8 cellular contexts compared by ENCODE assay signal in the genomic region with DNA sequence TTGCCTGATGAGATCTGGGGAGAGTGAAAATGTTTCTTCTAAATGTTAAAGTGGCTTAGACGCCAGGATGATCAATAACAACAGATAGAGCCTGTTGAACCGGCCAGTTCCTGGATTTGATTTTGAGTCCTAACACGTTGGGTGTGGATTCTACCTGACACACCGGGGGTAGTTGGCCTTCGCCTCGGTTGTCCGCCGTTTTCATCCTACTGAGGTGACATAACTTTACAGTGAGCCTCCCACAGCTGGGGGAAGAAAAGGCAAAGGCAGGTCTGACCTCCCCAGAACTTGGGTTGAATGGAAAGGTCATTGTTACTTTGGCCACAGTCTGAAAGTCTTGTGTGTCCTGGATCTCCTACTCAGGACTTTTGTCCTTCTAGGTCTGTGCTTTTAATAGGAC. TPM values are rescaled to one million over a fixed set of nuclear protein-coding genes. Genes with fewer than 3 reads are reported as not detected.
A peak's percentile ranks its signal among the peaks of the same experiment; 100 is the strongest.
DNase-seq lines count a peak whose midpoint lies in the region; ATAC-seq and TF ChIP-seq lines count a peak whose summit lies in the region.

No MANE protein-coding gene starts in this region.

- no peaks in the 10 kb centered on the region for H3K9me2 ChIP-seq in MM.1S (replicated peaks; ENCODE audit: insufficient read depth, low read length)
- no peaks in the 10 kb centered on the region for H3K9me2 ChIP-seq in neural cell (ENCODE audit: insufficient read depth, low read length)

- ATAC-seq in GM18909 (IDR thresholded peaks at IDR 0.05; ENCODE audit: poor library complexity, unreplicated experiment) (no peak), HG02885 (IDR thresholded peaks at IDR 0.05; ENCODE audit: poor library complexity, unreplicated experiment) (no peak), HG02970 (IDR thresholded peaks at IDR 0.05; ENCODE audit: low FRiP score, unreplicated experiment) (no peak)

- in situ Hi-C loops in GM13976 (cut with MboI; ENCODE audit: low sequenced_read_pairs, unreplicated experiment): no loop called here

- H3K4me3 ChIP-seq in BLaER1 (peak overlapping the region; percentile 90), MM.1S (ENCODE audit: low read length) (peak overlapping the region; percentile 97), neural cell (ENCODE audit: low read length) (peak overlapping the region; percentile 99)
- peak overlapping the region; percentile 90 for H3K4me3 ChIP-seq in effector memory CD4-positive, alpha-beta T cell (ENCODE audit: insufficient read depth, low read depth, low read length, poor library complexity, severe bottlenecking)

- H3F3A ChIP-seq in MM.1S (ENCODE audit: insufficient read depth, low read length): peaks cover 9% of the 10 kb centered on the region; the same call in 1 of the 2 replicates
- H3F3A ChIP-seq in neural cell (ENCODE audit: insufficient read depth, low read length, poor library complexity, severe bottlenecking): no peaks in the 10 kb centered on the region

- H3K27ac ChIP-seq in BLaER1: peak overlapping the region; percentile 88; the same call in 1 of the 2 replicates
- H3K27ac ChIP-seq in MM.1S (ENCODE audit: low read length): no peak overlapping the region
- H3K27ac ChIP-seq in effector memory CD4-positive, alpha-beta T cell (ENCODE audit: insufficient read depth, low read length, poor library complexity, severe bottlenecking): no peak overlapping the region
- peak overlapping the region; percentile 81 for H3K27ac ChIP-seq in neural cell (ENCODE audit: low read length)

- H3K79me2 ChIP-seq in MM.1S (ENCODE audit: low read length): peaks cover 22% of the 10 kb centered on the region
- peaks cover 28% of the 10 kb centered on the region for H3K79me2 ChIP-seq in neural cell (replicated peaks; ENCODE audit: insufficient read depth, low read length)

- TF ChIP-seq RAD21 in neural cell (conservative IDR thresholded peaks at IDR 0.05): no peak

- no peak for DNase-seq in MM.1S
- DNase-seq in effector memory CD4-positive, alpha-beta T cell: no peak
- DNase-seq in GM13976 (ENCODE audit: low spot score): no peak

- H3K4me2 ChIP-seq in BLaER1: peak overlapping the region; percentile 98
- peak overlapping the region; percentile 94 for H3K4me2 ChIP-seq in MM.1S (ENCODE audit: low read depth, low read length)
- H3K4me2 ChIP-seq in neural cell (ENCODE audit: low read length): peak overlapping the region; percentile 63

- TF ChIP-seq CTCF in MM.1S (IDR thresholded peaks at IDR 0.05; ENCODE audit: low read length): no peak
- no peak for TF ChIP-seq CTCF in neural cell (IDR thresholded peaks at IDR 0.05; ENCODE audit: poor library complexity, severe bottlenecking)
- TF ChIP-seq CTCF in GM13976 (IDR thresholded peaks at IDR 0.05; ENCODE audit: borderline replicate concordance, control extremely low read depth, extremely low read depth, insufficient read depth, missing control alignments): no peak

- no peak overlapping the region for H2AFZ ChIP-seq in MM.1S (ENCODE audit: low read length)
- H2AFZ ChIP-seq in neural cell (ENCODE audit: low read depth, low read length): no peak overlapping the region

- H3K9me3 ChIP-seq in BLaER1 (peaks cover 5% of the 10 kb centered on the region), MM.1S (replicated peaks; ENCODE audit: insufficient read depth, low read length) (no peaks in the 10 kb centered on the region), neural cell (ENCODE audit: low read length) (no peaks in the 10 kb centered on the region)
- no peaks in the 10 kb centered on the region for H3K9me3 ChIP-seq in effector memory CD4-positive, alpha-beta T cell (ENCODE audit: control insufficient read depth, low read length)

- H3K4me1 ChIP-seq in BLaER1: peaks cover 26% of the 10 kb centered on the region
- H3K4me1 ChIP-seq in MM.1S (ENCODE audit: low read length): peaks cover 8% of the 10 kb centered on the region
- H3K4me1 ChIP-seq in effector memory CD4-positive, alpha-beta T cell (ENCODE audit: control insufficient read depth, insufficient read depth, low read length, poor library complexity, severe bottlenecking): peaks cover 12% of the 10 kb centered on the region

- peaks cover 46% of the 10 kb centered on the region for H3K36me3 ChIP-seq in BLaER1
- 0 out of 2 replicates have a peak, but pooled peaks cover 3% of the 10 kb centered on the region for H3K36me3 ChIP-seq in MM.1S (replicated peaks; ENCODE audit: insufficient read depth, low read length)
- peaks cover 18% of the 10 kb centered on the region for H3K36me3 ChIP-seq in effector memory CD4-positive, alpha-beta T cell (ENCODE audit: control insufficient read depth, insufficient read depth, low read length)
- H3K36me3 ChIP-seq in neural cell (ENCODE audit: insufficient read depth, low read length): no peaks in the 10 kb centered on the region

- H3K27me3 ChIP-seq in BLaER1 (no peaks in the 10 kb centered on the region), MM.1S (replicated peaks; ENCODE audit: insufficient read depth, low read length) (no peaks in the 10 kb centered on the region), neural cell (ENCODE audit: insufficient read depth, low read depth, low read length) (no peaks in the 10 kb centered on the region)
- H3K27me3 ChIP-seq in effector memory CD4-positive, alpha-beta T cell (replicated peaks; ENCODE audit: control insufficient read depth, insufficient read depth, low read length, poor library complexity, severe bottlenecking): no peaks in the 10 kb centered on the region

- H4K20me1 ChIP-seq in BLaER1 (peaks cover 35% of the 10 kb centered on the region), MM.1S (ENCODE audit: insufficient read depth, low read length) (no peaks in the 10 kb centered on the region), neural cell (ENCODE audit: insufficient read depth) (no peaks in the 10 kb centered on the region)

- no peak for TF ChIP-seq EP300 in neural cell (conservative IDR thresholded peaks at IDR 0.05; ENCODE audit: poor library complexity, severe bottlenecking)

- H3K9ac ChIP-seq in BLaER1 (peak overlapping the region; percentile 91), MM.1S (ENCODE audit: low read length) (peak overlapping the region; percentile 86; the same call in 1 of the 2 replicates), neural cell (ENCODE audit: low read length) (peak overlapping the region; percentile 85)

TF ChIP-seq in neural cell, 6 proteins besides CTCF, POLR2A, EP300 and RAD21:
- no peak for TF ChIP-seq POLR2AphosphoS5 (IDR thresholded peaks at IDR 0.05)
- TF ChIP-seq, protein P1, sequence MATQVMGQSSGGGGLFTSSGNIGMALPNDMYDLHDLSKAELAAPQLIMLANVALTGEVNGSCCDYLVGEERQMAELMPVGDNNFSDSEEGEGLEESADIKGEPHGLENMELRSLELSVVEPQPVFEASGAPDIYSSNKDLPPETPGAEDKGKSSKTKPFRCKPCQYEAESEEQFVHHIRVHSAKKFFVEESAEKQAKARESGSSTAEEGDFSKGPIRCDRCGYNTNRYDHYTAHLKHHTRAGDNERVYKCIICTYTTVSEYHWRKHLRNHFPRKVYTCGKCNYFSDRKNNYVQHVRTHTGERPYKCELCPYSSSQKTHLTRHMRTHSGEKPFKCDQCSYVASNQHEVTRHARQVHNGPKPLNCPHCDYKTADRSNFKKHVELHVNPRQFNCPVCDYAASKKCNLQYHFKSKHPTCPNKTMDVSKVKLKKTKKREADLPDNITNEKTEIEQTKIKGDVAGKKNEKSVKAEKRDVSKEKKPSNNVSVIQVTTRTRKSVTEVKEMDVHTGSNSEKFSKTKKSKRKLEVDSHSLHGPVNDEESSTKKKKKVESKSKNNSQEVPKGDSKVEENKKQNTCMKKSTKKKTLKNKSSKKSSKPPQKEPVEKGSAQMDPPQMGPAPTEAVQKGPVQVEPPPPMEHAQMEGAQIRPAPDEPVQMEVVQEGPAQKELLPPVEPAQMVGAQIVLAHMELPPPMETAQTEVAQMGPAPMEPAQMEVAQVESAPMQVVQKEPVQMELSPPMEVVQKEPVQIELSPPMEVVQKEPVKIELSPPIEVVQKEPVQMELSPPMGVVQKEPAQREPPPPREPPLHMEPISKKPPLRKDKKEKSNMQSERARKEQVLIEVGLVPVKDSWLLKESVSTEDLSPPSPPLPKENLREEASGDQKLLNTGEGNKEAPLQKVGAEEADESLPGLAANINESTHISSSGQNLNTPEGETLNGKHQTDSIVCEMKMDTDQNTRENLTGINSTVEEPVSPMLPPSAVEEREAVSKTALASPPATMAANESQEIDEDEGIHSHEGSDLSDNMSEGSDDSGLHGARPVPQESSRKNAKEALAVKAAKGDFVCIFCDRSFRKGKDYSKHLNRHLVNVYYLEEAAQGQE (IDR thresholded peaks at IDR 0.05; ENCODE audit: borderline replicate concordance): no peak
- no peak for TF ChIP-seq SMC3 (conservative IDR thresholded peaks at IDR 0.05; ENCODE audit: poor library complexity)
- no peak for TF ChIP-seq EZH2 (IDR thresholded peaks at IDR 0.05; ENCODE audit: borderline replicate concordance, insufficient read depth, low read length, poor library complexity, severe bottlenecking)
- TF ChIP-seq TAF1 (IDR thresholded peaks at IDR 0.05; ENCODE audit: low read depth): no peak
- no peak for TF ChIP-seq MXI1 (conservative IDR thresholded peaks at IDR 0.05; ENCODE audit: poor library complexity, severe bottlenecking)

RNA-seq across cellular contexts. Expression of a gene that starts 1.1 kb away (rescaled TPM):
- polyA plus RNA-seq in neural cell: 108 and 113 TPM in 2 replicates
- polyA minus RNA-seq in neural cell: 111 and 121 TPM in 2 replicates

RNA-seq across cellular contexts. Expression of a gene that starts 30.2 kb away (rescaled TPM):
- 16.5 and 27.8 TPM in 2 replicates for polyA plus RNA-seq in neural cell
- polyA minus RNA-seq in neural cell: 17.1 and 21.2 TPM in 2 replicates

RNA-seq across cellular contexts. Expression of a gene that starts 49.8 kb away (rescaled TPM):
- 0.46 and 0.81 TPM in 2 replicates for polyA plus RNA-seq in neural cell
- 0.97 and 1.5 TPM in 2 replicates for polyA minus RNA-seq in neural cell

Comparison
In these comparisons a context has a peak if more than half of its experiments do, and no peak if none do; other contexts are left out.
1. H3K27ac ChIP-seq: peak in BLaER1 (single experiment) and neural cell (single experiment); none in MM.1S (single experiment) and effector memory CD4-positive, alpha-beta T cell (single experiment).
2. Peak in every context shown above with its lines, with median percentiles within 50 percentile points of each other: H3K4me2 ChIP-seq, H3K4me3 ChIP-seq and H3K9ac ChIP-seq.